Comparison of ENCODE assay signal across 19 cellular contexts in genomic region chr12:13435535-13435934, GRCh38.
DNase-seq lines count a peak whose midpoint lies in the region; ATAC-seq and TF ChIP-seq lines count a peak whose summit lies in the region.
"Had no signal": no experiment of that assay in that cellular context is flagged by ENCODE, and none has a peak within 500 bp of the region (broad histone marks: within the 10 kb centered on the region; RNA-seq: fewer than 3 reads in every experiment).

No MANE protein-coding gene starts in this region.

- H3K9me3 ChIP-seq in HCT116 (ENCODE audit: control insufficient read depth in 1 of 2, insufficient read depth in 1 of 2, low read depth in 1 of 2, low read length in 2 of 2) (no peaks in the 10 kb centered on the region), stomach (no peaks in the 10 kb centered on the region)
- H3K9me3 ChIP-seq: BLaER1, lower lobe of right lung, tibial artery had no signal

- RAD21 ChIA-PET in HCT116 (lab: Charles Lee; ENCODE audit: low non-redundant PET in 1 of 2, low total read pairs in 2 of 2, uncharacterized antibody in 2 of 2, unreplicated experiment in 2 of 2), result no interaction called here

- no peak overlapping the region for H2AFZ ChIP-seq in HCT116 (ENCODE audit: low read depth, low read length, poor library complexity, severe bottlenecking)

- TF ChIP-seq EP300 in stomach (IDR thresholded peaks at IDR 0.05), result no peak

- H3K27ac ChIP-seq in HCT116 (ENCODE audit: low read depth, low read length), result no peak overlapping the region
- no peak overlapping the region for H3K27ac ChIP-seq in foreskin keratinocyte
- H3K27ac ChIP-seq in stomach, result no peak overlapping the region
- H3K27ac ChIP-seq: BLaER1, lower lobe of right lung, tibial artery had no signal

- in situ Hi-C loops in SK-MEL-5 (cut with HindIII; ENCODE audit: low pct_unique_long_range_greater_than_20kb, low sequenced_read_pairs), result no loop called here

- TF ChIP-seq CTCF in HCT116 (IDR thresholded peaks at IDR 0.05 in 2 of 3, conservative IDR thresholded peaks at IDR 0.05 in 1 of 3; ENCODE audit: borderline replicate concordance in 1 of 3, insufficient read depth in 1 of 3, low read depth in 2 of 3, low read length in 2 of 3) (no peak), foreskin keratinocyte (conservative IDR thresholded peaks at IDR 0.05) (no peak), stomach (IDR thresholded peaks at IDR 0.05) (no peak)

- ATAC-seq in HCT116 (peak; percentile 53), foreskin keratinocyte (peak; percentile 27)
- ATAC-seq: esophagus mucosa; lower lobe of right lung; stimulated activated naive B cell treated with anti-CD40 and anti-IgM and Interleukin-4, amounts not matched to agents 10 μg/mL and 1 μg/mL and 100 μg/mL, for 72 hours had no signal

- H3K9ac ChIP-seq in HCT116 (ENCODE audit: low read length), result no peak overlapping the region
- H3K9ac ChIP-seq: BLaER1 had no signal

- CTCF ChIA-PET in HCT116 (lab: Charles Lee), result interaction anchor here (0.9 to 1.3 kb wide), 2 partner anchors 73 to 157 kb away, joined by 3 to 7 read pairs; no protein-coding TSS in a partner anchor

- H3K4me3 ChIP-seq in HCT116 (replicated peaks in 1 of 2; ENCODE audit: low read depth in 1 of 2, low read length in 2 of 2) (no peak overlapping the region), stomach (no peak overlapping the region)
- H3K4me3 ChIP-seq: BLaER1, lower lobe of right lung, tibial artery had no signal

- WGBS in stomach, 5 donors, result 48 to 63% (median 56%) methylated on average over 3 of the region's 3 CpGs

- H3K27me3 ChIP-seq in HCT116 (ENCODE audit: insufficient read depth, low read length) (no peaks in the 10 kb centered on the region), foreskin keratinocyte (no peaks in the 10 kb centered on the region), stomach (no peaks in the 10 kb centered on the region)
- H3K27me3 ChIP-seq: BLaER1 had no signal

- intact Hi-C loops in HCT116 (cut with micrococcal nuclease), result loop anchor here (10.0 kb wide), 1 partner anchor 141 kb away; no protein-coding TSS in a partner anchor
- intact Hi-C loops in stomach (cut with DNase I; ENCODE audit: low total_unique reads), result no loop called here

- H3K36me3 ChIP-seq in HCT116 (ENCODE audit: control insufficient read depth in 1 of 2, insufficient read depth in 2 of 2, low read length in 2 of 2) (no peaks in the 10 kb centered on the region), stomach (no peaks in the 10 kb centered on the region)
- H3K36me3 ChIP-seq: BLaER1, lower lobe of right lung, tibial artery had no signal

- no peak for DNase-seq in HCT116 (ENCODE audit: low read depth, low spot score)
- DNase-seq in SK-MEL-5 (ENCODE audit: low read depth, low spot score), result peak; percentile 49
- DNase-seq in foreskin keratinocyte, result no peak
- DNase-seq in NCI-H1930 (lab: John Stamatoyannopoulos, UW), result no peak
- DNase-seq in stomach, result no peak
- DNase-seq in medulla oblongata (ENCODE audit: extremely low spot score), result no peak
- no peak for DNase-seq in NCI-H1092 treated with DMSO at 0.1 percent for 48 hours (lab: John Stamatoyannopoulos, UW)
- DNase-seq: activated CD4-positive, alpha-beta T cell treated with anti-CD3 and anti-CD28 coated beads for 48 hours; activated CD8-positive, alpha-beta memory T cell treated with anti-CD3 and anti-CD28 coated beads, Interleukin-2, amount 50 U/mL, for 48 hours; activated effector memory CD4-positive, alpha-beta T cell treated with anti-CD3 and anti-CD28 coated beads, Interleukin-2, amount 50 U/mL, for 16 hours; GF-D8; HFFc6; lower lobe of right lung; right cardiac atrium; RPMI8226; stimulated activated naive B cell treated with anti-CD40 and anti-IgM and Interleukin-4, amounts not matched to agents 10 μg/mL and 1 μg/mL and 100 μg/mL, for 72 hours; tibial artery had no signal

- H3K4me1 ChIP-seq in HCT116 (ENCODE audit: control insufficient read depth in 1 of 2, insufficient read depth in 2 of 2, low read length in 2 of 2), result peaks cover 4 to 23% of the 10 kb centered on the region in 2 experiments; a peak in 2 of 4 replicates
- H3K4me1 ChIP-seq in foreskin keratinocyte, result no peaks in the 10 kb centered on the region
- H3K4me1 ChIP-seq in stomach, result peaks cover 0 to 9% (median 3%) of the 10 kb centered on the region in 4 donors
- H3K4me1 ChIP-seq: BLaER1, lower lobe of right lung, tibial artery had no signal

- POLR2A ChIA-PET in HCT116 (lab: Charles Lee), result interaction anchor here (0.6 kb wide), 1 partner anchor 24 kb away, joined by 3 read pairs; no protein-coding TSS in a partner anchor

- H3K4me2 ChIP-seq in HCT116 (ENCODE audit: low read length), result no peak overlapping the region
- H3K4me2 ChIP-seq: BLaER1 had no signal

- H3K79me2 ChIP-seq in HCT116 (ENCODE audit: insufficient read depth, low read length), result no peaks in the 10 kb centered on the region

- TF ChIP-seq RAD21 in HCT116 (IDR thresholded peaks at IDR 0.05; ENCODE audit: low read depth), result no peak

- no peaks in the 10 kb centered on the region for H3K9me2 ChIP-seq in HCT116 (ENCODE audit: insufficient read depth)

- no peaks in the 10 kb centered on the region for H4K20me1 ChIP-seq in HCT116 (ENCODE audit: insufficient read depth)
- H4K20me1 ChIP-seq: BLaER1 had no signal

- BruUV-seq in HCT116 (replicated peaks; lab: Mats Ljungman, UMichigan), result no TSS peak

- TF ChIP-seq POLR2A in HCT116 (IDR thresholded peaks at IDR 0.05; ENCODE audit: borderline replicate concordance, extremely low read depth, insufficient read depth, insufficient read length) (no peak), stomach (IDR thresholded peaks at IDR 0.05) (no peak)

TF ChIP-seq in HCT116, 20 proteins besides CTCF, POLR2A, EP300 and RAD21:
- TF ChIP-seq ELF1 (IDR thresholded peaks at IDR 0.05; ENCODE audit: borderline replicate concordance, low read depth), result no peak
- TF ChIP-seq CBX3 (IDR thresholded peaks at IDR 0.05; ENCODE audit: low read depth), result no peak
- no peak for TF ChIP-seq EZH2phosphoT487 (IDR thresholded peaks at IDR 0.05; ENCODE audit: borderline replicate concordance)
- TF ChIP-seq TCF7L2 (IDR thresholded peaks at IDR 0.05; ENCODE audit: borderline replicate concordance, extremely low read depth, insufficient read depth, insufficient read length), result no peak
- no peak for TF ChIP-seq ZBTB33 (IDR thresholded peaks at IDR 0.05; ENCODE audit: extremely low read depth, insufficient replicate concordance, low read length)
- no peak for TF ChIP-seq MAX (IDR thresholded peaks at IDR 0.05)
- no peak for TF ChIP-seq CEBPB (IDR thresholded peaks at IDR 0.05; ENCODE audit: low read depth)
- no peak for TF ChIP-seq SIN3A (IDR thresholded peaks at IDR 0.05; ENCODE audit: low read depth)
- no peak for TF ChIP-seq EZH2 (IDR thresholded peaks at IDR 0.05)
- TF ChIP-seq POLR2AphosphoS5 (IDR thresholded peaks at IDR 0.05; ENCODE audit: low read depth, low read length), result no peak
- TF ChIP-seq ZNF274 (IDR thresholded peaks at IDR 0.05; ENCODE audit: low read depth, low read length), result no peak
